1 cellular context compared by ENCODE assay signal in the genomic region with DNA sequence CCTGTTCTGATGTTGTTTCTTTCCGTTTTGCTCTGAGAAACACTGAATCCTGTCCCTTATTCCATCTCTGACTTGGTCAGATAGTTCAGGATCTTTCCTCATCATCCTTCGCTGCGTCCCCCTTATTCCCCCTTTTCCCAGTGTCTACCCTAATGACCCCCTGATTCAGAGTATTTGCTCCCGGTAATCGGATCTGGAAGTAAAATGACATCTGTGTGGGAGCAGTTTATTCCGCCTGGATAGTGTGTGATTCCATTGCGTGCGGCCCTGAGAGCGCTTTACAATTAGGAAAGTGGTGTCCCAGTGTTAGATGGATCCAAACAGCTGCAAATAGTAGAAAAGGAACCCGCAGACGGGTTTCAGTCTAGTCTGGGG.
TF ChIP-seq lines count a peak whose summit lies in the region.

No MANE protein-coding gene starts in this region.

TF ChIP-seq in HCT116, 20 proteins besides CTCF, POLR2A, EP300 and RAD21 (continued from another document):
- TF ChIP-seq, protein P1, sequence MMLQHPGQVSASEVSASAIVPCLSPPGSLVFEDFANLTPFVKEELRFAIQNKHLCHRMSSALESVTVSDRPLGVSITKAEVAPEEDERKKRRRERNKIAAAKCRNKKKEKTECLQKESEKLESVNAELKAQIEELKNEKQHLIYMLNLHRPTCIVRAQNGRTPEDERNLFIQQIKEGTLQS (IDR thresholded peaks at IDR 0.05): no peak
- TF ChIP-seq YY1 (IDR thresholded peaks at IDR 0.05; ENCODE audit: extremely low read depth, insufficient replicate concordance, low read depth, low read length): no peak
- no peak for TF ChIP-seq SP1 (IDR thresholded peaks at IDR 0.05; ENCODE audit: low read depth)
